In genomic region chrX:118513120-118513899, GRCh38 we compare ENCODE assay signal across 18 cellular contexts. TPM values are rescaled to one million over a fixed set of nuclear protein-coding genes. Genes with fewer than 3 reads are reported as not detected.
DNase-seq lines count a peak whose midpoint lies in the region; ATAC-seq and TF ChIP-seq lines count a peak whose summit lies in the region.
"Had no signal": no experiment of that assay in that cellular context is flagged by ENCODE, and none has a peak within 500 bp of the region (broad histone marks: within the 10 kb centered on the region; RNA-seq: fewer than 3 reads in every experiment).

No MANE protein-coding gene starts in this region.

- no peak overlapping the region for H3K4me3 ChIP-seq in vagina
- H3K4me3 ChIP-seq: adrenal gland, lung had no signal

- H3K4me1 ChIP-seq in vagina: peaks cover 22% of the 10 kb centered on the region
- H3K4me1 ChIP-seq: adrenal gland, BE2C had no signal

- peak overlapping the region; percentile 74 for H3K27ac Mint-ChIP-seq in activated T-helper 17 cell treated with anti-CD3 and anti-CD28 coated beads, Interleukin-2, amount 50 U/mL, for 72 hours
- peak overlapping the region; percentile 74 for H3K27ac Mint-ChIP-seq in memory B cell

- no peaks in the 10 kb centered on the region for H3K27me3 ChIP-seq in vagina
- H3K27me3 ChIP-seq: adrenal gland, BE2C had no signal

- ATAC-seq in left ventricle myocardium superior (peak; percentile 58), memory B cell (ENCODE audit: low read depth) (no peak), GM21717 (IDR thresholded peaks at IDR 0.05; ENCODE audit: unreplicated experiment) (no peak)
- no peak for ATAC-seq in activated T-helper 17 cell treated with anti-CD3 and anti-CD28 coated beads, Interleukin-2, amount 50 U/mL, for 72 hours (replicated peaks)

- no peak for TF ChIP-seq CTCF in vagina (IDR thresholded peaks at IDR 0.05)

- H3K9me3 Mint-ChIP-seq in activated T-helper 17 cell treated with anti-CD3 and anti-CD28 coated beads, Interleukin-2, amount 50 U/mL, for 72 hours: no peaks in the 10 kb centered on the region
- H3K9me3 Mint-ChIP-seq in memory B cell: no peaks in the 10 kb centered on the region

- H3K27me3 Mint-ChIP-seq in activated T-helper 17 cell treated with anti-CD3 and anti-CD28 coated beads, Interleukin-2, amount 50 U/mL, for 72 hours: no peaks in the 10 kb centered on the region
- H3K27me3 Mint-ChIP-seq in memory B cell: no peaks in the 10 kb centered on the region

- no peak for TF ChIP-seq POLR2A in vagina (IDR thresholded peaks at IDR 0.05)

- DNase-seq in left ventricle myocardium superior (no peak), cardiac septum (ENCODE audit: low spot score) (no peak), memory B cell (ENCODE audit: low spot score in 2 of 2) (no peak), vagina (ENCODE audit: extremely low spot score in 2 of 2) (no peak), HuH-7 (ENCODE audit: low spot score) (no peak)
- DNase-seq in stimulated activated CD4-positive, alpha-beta T cell treated with anti-CD3 and anti-CD28 coated beads, Interleukin-15, amount 100 ng/mL, for 24 hours: no peak
- DNase-seq: adrenal gland; BE2C; erythroblast; HCEC 1CT; Kasumi-1; NCI-H1694 treated with DMSO at 0.1 percent for 48 hours; NCI-H510A; OCI-M1; stimulated activated naive CD4-positive, alpha-beta T cell treated with Interleukin-2 at 50 U/mL for 16 hours had no signal

- no peaks in the 10 kb centered on the region for H3K9me3 ChIP-seq in vagina
- H3K9me3 ChIP-seq: adrenal gland, BE2C had no signal

- H3K36me3 Mint-ChIP-seq in activated T-helper 17 cell treated with anti-CD3 and anti-CD28 coated beads, Interleukin-2, amount 50 U/mL, for 72 hours (ENCODE audit: low read depth): peaks cover 58% of the 10 kb centered on the region
- peaks cover 21% of the 10 kb centered on the region for H3K36me3 Mint-ChIP-seq in memory B cell

- intact Hi-C loops in left ventricle myocardium superior (cut with micrococcal nuclease) (no loop called here), cardiac septum (cut with DNase I) (no loop called here), vagina (cut with DNase I) (no loop called here)

- H3K36me3 ChIP-seq in vagina: no peaks in the 10 kb centered on the region
- H3K36me3 ChIP-seq: adrenal gland, BE2C had no signal

- H3K4me3 Mint-ChIP-seq in activated T-helper 17 cell treated with anti-CD3 and anti-CD28 coated beads, Interleukin-2, amount 50 U/mL, for 72 hours: peak overlapping the region; percentile 9
- no peak overlapping the region for H3K4me3 Mint-ChIP-seq in memory B cell

- peak overlapping the region; percentile 46 for H3K27ac ChIP-seq in vagina
- H3K27ac ChIP-seq: adrenal gland had no signal

- H3K4me1 Mint-ChIP-seq in activated T-helper 17 cell treated with anti-CD3 and anti-CD28 coated beads, Interleukin-2, amount 50 U/mL, for 72 hours: peaks cover 12% of the 10 kb centered on the region
- H3K4me1 Mint-ChIP-seq in memory B cell: peaks cover 22% of the 10 kb centered on the region

RNA-seq across cellular contexts. Expression of gene DOCK11, which starts 17.7 kb away (rescaled TPM):
- total RNA-seq in left ventricle myocardium superior (3.3 TPM), cardiac septum (3.8 TPM), vagina (20.6 TPM)
- 10 to 100 TPM; 45.5 to 50.6 TPM for total RNA-seq in activated T-helper 17 cell treated with anti-CD3 and anti-CD28 coated beads, Interleukin-2, amount 50 U/mL, for 72 hours
